7 cellular contexts compared by ENCODE assay signal in the genomic region with DNA sequence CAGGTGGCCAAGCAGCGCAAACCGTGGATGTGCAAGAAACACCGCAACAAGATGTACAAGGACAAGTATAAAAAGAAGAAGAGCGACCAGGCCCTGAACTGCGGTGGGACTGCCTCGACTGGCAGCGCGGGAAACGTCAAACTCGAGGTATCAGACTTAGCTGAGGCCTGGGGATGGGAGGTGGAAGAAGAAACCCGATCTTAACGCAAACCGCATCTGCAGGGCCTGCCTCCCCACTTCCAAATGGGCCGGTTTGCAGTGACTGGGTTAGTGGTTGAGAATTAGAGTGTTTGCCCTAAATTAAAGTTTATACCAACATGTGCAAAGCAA. TPM values are rescaled to one million over a fixed set of nuclear protein-coding genes. Genes with fewer than 3 reads are reported as not detected.
A peak's percentile ranks its signal among the peaks of the same experiment; 100 is the strongest.
DNase-seq lines count a peak whose midpoint lies in the region; ATAC-seq, FAIRE-seq and TF ChIP-seq lines count a peak whose summit lies in the region.

No MANE protein-coding gene starts in this region.

- H3K27ac ChIP-seq in KOPT-K1 (ENCODE audit: low read depth, low read length, poor library complexity, severe bottlenecking) (peak overlapping the region; percentile 85), gastroesophageal sphincter (peak overlapping the region in 3 of 4 donors; percentile 68 to 87 (median 84))

- no peak for TF ChIP-seq EP300 in gastroesophageal sphincter (IDR thresholded peaks at IDR 0.05)

- H3K4me1 Mint-ChIP-seq in activated CD8-positive, alpha-beta T cell treated with anti-CD3 and anti-CD28 coated beads, Interleukin-2, amount 10 ng/mL, durations not matched to agents 7 days and 5 days (ENCODE audit: low read depth) = peaks cover 52% of the 10 kb centered on the region

- H3K4me3 Mint-ChIP-seq in activated CD8-positive, alpha-beta T cell treated with anti-CD3 and anti-CD28 coated beads, Interleukin-2, amount 10 ng/mL, durations not matched to agents 7 days and 5 days = peak overlapping the region; percentile 87

- peak overlapping the region; percentile 72 to 90 for H3K4me3 ChIP-seq in gastroesophageal sphincter

- H3K36me3 ChIP-seq in KOPT-K1 (ENCODE audit: insufficient read depth, low read length) = peaks cover 28% of the 10 kb centered on the region
- H3K36me3 ChIP-seq in gastroesophageal sphincter = no peaks in the 10 kb centered on the region

- peak overlapping the region; percentile 96 for H3K27ac Mint-ChIP-seq in activated CD8-positive, alpha-beta T cell treated with anti-CD3 and anti-CD28 coated beads, Interleukin-2, amount 10 ng/mL, durations not matched to agents 7 days and 5 days

- 1 to 2% methylated on average over 9 to 11 of the region's 14 CpGs for WGBS in gastroesophageal sphincter (ENCODE audit: low coverage in 1 of 2), 2 donors

- no peak for FAIRE-seq in D721Med (lab: Jason Lieb, UNC)

- no peaks in the 10 kb centered on the region for H3K9me3 Mint-ChIP-seq in activated CD8-positive, alpha-beta T cell treated with anti-CD3 and anti-CD28 coated beads, Interleukin-2, amount 10 ng/mL, durations not matched to agents 7 days and 5 days (ENCODE audit: insufficient read depth)

- H3K9me3 ChIP-seq in KOPT-K1 (ENCODE audit: insufficient read depth, low read length, poor library complexity, severe bottlenecking) = no peaks in the 10 kb centered on the region
- H3K9me3 ChIP-seq in gastroesophageal sphincter = no peaks in the 10 kb centered on the region

- peaks cover 10% of the 10 kb centered on the region for H3K27me3 Mint-ChIP-seq in activated CD8-positive, alpha-beta T cell treated with anti-CD3 and anti-CD28 coated beads, Interleukin-2, amount 10 ng/mL, durations not matched to agents 7 days and 5 days (ENCODE audit: low read depth)

- peak; percentile 18 for ATAC-seq in GM21786 (IDR thresholded peaks at IDR 0.05; ENCODE audit: unreplicated experiment)
- ATAC-seq in activated CD8-positive, alpha-beta T cell treated with anti-CD3 and anti-CD28 coated beads, Interleukin-2, amount 10 ng/mL, durations not matched to agents 7 days and 5 days = peak; percentile 28
- no peak for ATAC-seq in gastroesophageal sphincter

- peaks cover 6 to 53% (median 10%) of the 10 kb centered on the region in 3 donors for H3K4me1 ChIP-seq in gastroesophageal sphincter

- CTCF ChIA-PET in activated CD8-positive, alpha-beta T cell treated with anti-CD3 and anti-CD28 coated beads, Interleukin-2, amount 10 ng/mL, durations not matched to agents 7 days and 5 days (lab: Charles Lee) = no interaction called here

- DNase-seq in GM10266 (ENCODE audit: extremely low spot score) (peak; percentile 34), retina (peak; percentile 49), D721Med (ENCODE audit: insufficient read length, low spot score) (no peak)
- DNase-seq in activated CD8-positive, alpha-beta T cell treated with anti-CD3 and anti-CD28 coated beads, Interleukin-2, amount 10 ng/mL, durations not matched to agents 7 days and 5 days = peak; percentile 62

- POLR2A ChIA-PET in activated CD8-positive, alpha-beta T cell treated with anti-CD3 and anti-CD28 coated beads, Interleukin-2, amount 10 ng/mL, durations not matched to agents 7 days and 5 days (lab: Charles Lee) = interaction anchor here (1.2 kb wide), 1 partner anchor 180 kb away, joined by 10 read pairs; a partner anchor contains a TSS

- TF ChIP-seq POLR2A in gastroesophageal sphincter (IDR thresholded peaks at IDR 0.05) = no peak

- no peak for TF ChIP-seq CTCF in GM10266 (IDR thresholded peaks at IDR 0.05; ENCODE audit: control insufficient read depth, insufficient read depth, low read depth, missing control alignments)
- no peak for TF ChIP-seq CTCF in gastroesophageal sphincter (IDR thresholded peaks at IDR 0.05)
- no peak for TF ChIP-seq CTCF in D721Med (IDR thresholded peaks at IDR 0.05; ENCODE audit: insufficient read depth, missing control alignments)

- H3K36me3 Mint-ChIP-seq in activated CD8-positive, alpha-beta T cell treated with anti-CD3 and anti-CD28 coated beads, Interleukin-2, amount 10 ng/mL, durations not matched to agents 7 days and 5 days (ENCODE audit: low read depth) = peaks cover 20% of the 10 kb centered on the region

- H3K27me3 ChIP-seq in gastroesophageal sphincter = no peaks in the 10 kb centered on the region

RNA-seq across cellular contexts. Expression of a gene that starts 0.8 kb away (rescaled TPM):
- total RNA-seq in activated CD8-positive, alpha-beta T cell treated with anti-CD3 and anti-CD28 coated beads, Interleukin-2, amount 10 ng/mL, durations not matched to agents 7 days and 5 days = 10 to 100 TPM; 12.8 to 13.9 TPM
- 1 to 10 TPM; 3.2 to 7.2 (median 3.8) TPM for total RNA-seq in gastroesophageal sphincter
